In genomic region chr9:98085955-98086354, GRCh38 we compare ENCODE assay signal across 1 cellular context.
TF ChIP-seq lines count a peak whose summit lies in the region.

No MANE protein-coding gene starts in this region.

TF ChIP-seq in H1, 55 proteins besides CTCF, POLR2A, EP300 and RAD21:
- TF ChIP-seq CEBPB (IDR thresholded peaks at IDR 0.05; ENCODE audit: low read depth, low read length) (peak; percentile 50; the same call in 1 of the 2 replicates), CBX8 (IDR thresholded peaks at IDR 0.05; ENCODE audit: borderline replicate concordance, low read depth, low read length) (no peak), SIN3A (conservative IDR thresholded peaks at IDR 0.05 in 1 of 2, IDR thresholded peaks at IDR 0.05 in 1 of 2; ENCODE audit: low read depth in 1 of 2, low read length in 2 of 2) (peak; percentile 72 to 92; a peak in 3 of 4 replicates), SIRT6 (IDR thresholded peaks at IDR 0.05; ENCODE audit: low read length) (no peak)
